In the genomic region with DNA sequence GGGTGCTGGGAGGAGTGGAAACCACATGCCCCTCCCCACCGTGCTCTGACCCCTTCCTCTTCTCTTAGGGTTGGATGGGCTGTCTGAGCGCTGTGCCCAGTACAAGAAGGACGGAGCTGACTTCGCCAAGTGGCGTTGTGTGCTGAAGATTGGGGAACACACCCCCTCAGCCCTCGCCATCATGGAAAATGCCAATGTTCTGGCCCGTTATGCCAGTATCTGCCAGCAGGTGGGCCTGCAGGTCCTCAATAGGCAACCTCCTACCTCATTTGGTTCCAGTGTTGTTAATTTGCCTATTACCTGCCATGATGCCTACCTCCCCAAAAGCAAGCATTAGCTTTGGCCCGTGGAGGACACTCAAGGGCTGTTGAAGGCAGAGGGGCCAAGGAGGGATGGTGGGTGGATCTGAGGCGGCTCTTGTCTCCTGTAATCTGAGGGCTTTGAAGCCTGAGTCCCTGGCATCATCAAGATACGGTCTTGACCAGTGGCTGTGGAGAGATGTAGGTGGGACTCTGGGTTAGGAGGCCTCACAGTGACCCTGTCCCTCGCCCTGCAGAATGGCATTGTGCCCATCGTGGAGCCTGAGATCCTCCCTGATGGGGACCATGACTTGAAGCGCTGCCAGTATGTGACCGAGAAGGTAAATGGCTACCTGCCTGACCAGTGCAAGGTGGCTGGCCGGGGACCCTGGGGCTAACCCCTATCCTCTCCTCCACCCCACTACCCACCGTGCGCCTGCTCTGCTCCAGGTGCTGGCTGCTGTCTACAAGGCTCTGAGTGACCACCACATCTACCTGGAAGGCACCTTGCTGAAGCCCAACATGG, we compare ENCODE assay signal across 8 cellular contexts. TPM values are rescaled to one million over a fixed set of nuclear protein-coding genes. Genes with fewer than 3 reads are reported as not detected.
DNase-seq lines count a peak whose midpoint lies in the region; ATAC-seq, FAIRE-seq and TF ChIP-seq lines count a peak whose summit lies in the region.

No MANE protein-coding gene starts in this region.

- H4K8ac ChIP-seq in H1 (ENCODE audit: extremely low read depth, insufficient read depth, low read length): no peak overlapping the region

- H3K14ac ChIP-seq in H1 (ENCODE audit: insufficient read length): no peak overlapping the region

- H3K4me1 ChIP-seq in heart right ventricle (peaks cover 11 to 57% (median 53%) of the 10 kb centered on the region in 9 donors), H1 (replicated peaks in 1 of 4; ENCODE audit: control insufficient read depth in 3 of 4, insufficient read depth in 4 of 4, low read length in 3 of 4) (peaks cover 0 to 14% (median 6%) of the 10 kb centered on the region in 4 experiments; a peak in 6 of 7 replicates), small intestine (ENCODE audit: control insufficient read depth in 2 of 2, insufficient read depth in 1 of 2, low read depth in 1 of 2, low read length in 1 of 2) (peaks cover 0 to 2% of the 10 kb centered on the region in 2 donors)

- intact Hi-C loops in heart right ventricle (cut with DNase I): loop anchor here in 2 of 10 donors (5.0 to 10.0 kb wide), 3 partner anchors 97 to 466 kb away; a partner anchor contains a TSS
- intact Hi-C loops in left cardiac atrium (cut with DNase I): no loop called here

- H3K27ac ChIP-seq in heart right ventricle (peak overlapping the region in 8 of 10 donors; percentile 20 to 100 (median 98)), H1 (ENCODE audit: low read depth, low read length) (no peak overlapping the region), small intestine (ENCODE audit: low read depth in 1 of 2, low read length in 1 of 2) (peak overlapping the region in 1 of 2 donors; percentile 26)

- TF ChIP-seq RAD21 in H1 (IDR thresholded peaks at IDR 0.05 in 1 of 2, conservative IDR thresholded peaks at IDR 0.05 in 1 of 2; ENCODE audit: low read depth in 2 of 2, low read length in 2 of 2): peak; percentile 36 to 52

- H3K18ac ChIP-seq in H1 (ENCODE audit: extremely low read depth, low read length): no peak overlapping the region; the same call in 1 of the 2 replicates

- TF ChIP-seq POLR2A in H1 (IDR thresholded peaks at IDR 0.05; ENCODE audit: control extremely low read depth in 1 of 2, low read depth in 2 of 2, low read length in 2 of 2): 0 out of 3 replicates have a peak, but pooled peaks of 1 of the 2 experiments have one; percentile 32

- H2AFZ ChIP-seq in H1 (ENCODE audit: low read length): no peak overlapping the region

- H3K4ac ChIP-seq in H1 (replicated peaks; ENCODE audit: insufficient read length, low read depth, low read length): no peak overlapping the region

- H2BK15ac ChIP-seq in H1 (ENCODE audit: low read length): no peak overlapping the region

- H3K79me1 ChIP-seq in H1 (ENCODE audit: low read depth, low read length): peaks cover 9% of the 10 kb centered on the region; the same call in 1 of the 2 replicates

- H3K9me3 ChIP-seq in heart right ventricle (no peaks in the 10 kb centered on the region), H1 (ENCODE audit: insufficient read depth in 2 of 2, low read depth in 1 of 2, low read length in 1 of 2) (no peaks in the 10 kb centered on the region), small intestine (ENCODE audit: control insufficient read depth, low read depth) (no peaks in the 10 kb centered on the region)

- H3K4me2 ChIP-seq in H1 (ENCODE audit: insufficient read depth in 1 of 2, low read depth in 2 of 2, low read length in 2 of 2): no peak overlapping the region

- no peak overlapping the region for H3K56ac ChIP-seq in H1 (replicated peaks; ENCODE audit: insufficient read length, low read depth, low read length)

- no peak for DNase-seq in heart right ventricle
- DNase-seq in left cardiac atrium: no peak
- peak; percentile 71 for DNase-seq in activated CD4-positive, alpha-beta T cell treated with anti-CD3 and anti-CD28 coated beads, Interleukin-2, amount 50 U/mL, for 1 hour
- DNase-seq in H1 (ENCODE audit: low read depth in 1 of 2, low spot score in 2 of 2): no peak
- DNase-seq in small intestine: peak; percentile 36
- no peak for DNase-seq in ecto neural progenitor cell (ENCODE audit: low spot score)

- POLR2A ChIA-PET in H1 (lab: Charles Lee; ENCODE audit: partially characterized antibody): interaction anchor here (7.7 to 21.2 kb wide), 3 partner anchors 9 to 21 kb away, joined by 88 to 353 read pairs (median 151); a partner anchor contains a TSS

- peaks cover 16 to 35% of the 10 kb centered on the region in 2 experiments for H4K20me1 ChIP-seq in H1 (replicated peaks in 1 of 2; ENCODE audit: control insufficient read depth in 1 of 2, insufficient read depth in 2 of 2, low read length in 2 of 2)

- H3K36me3 ChIP-seq in heart right ventricle (peaks cover 8 to 80% (median 57%) of the 10 kb centered on the region in 9 donors), H1 (ENCODE audit: control insufficient read depth in 2 of 4, insufficient read depth in 4 of 4, low read length in 3 of 4) (peaks cover 19 to 54% (median 47%) of the 10 kb centered on the region in 4 experiments), small intestine (ENCODE audit: control insufficient read depth in 2 of 2, insufficient read depth in 2 of 2, low read length in 2 of 2) (peaks cover 19 to 32% of the 10 kb centered on the region in 2 donors)

- H2BK120ac ChIP-seq in H1 (replicated peaks; ENCODE audit: low read depth, low read length): no peak overlapping the region

- CTCF ChIA-PET in H1 (lab: Charles Lee; ENCODE audit: partially characterized antibody): interaction anchor here (1.2 to 7.3 kb wide), 5 partner anchors 11 to 43 kb away, joined by 5 to 51 read pairs (median 6); a partner anchor contains a TSS

- FAIRE-seq in H1 (lab: Jason Lieb, UNC) (no peak), small intestine (lab: Jason Lieb, UNC) (no peak)

- peaks cover 15 to 30% of the 10 kb centered on the region in 2 experiments for H3K79me2 ChIP-seq in H1 (ENCODE audit: control insufficient read depth in 1 of 2, insufficient read depth in 2 of 2, low read length in 2 of 2)

- H2BK5ac ChIP-seq in H1 (ENCODE audit: low read depth, low read length): no peak overlapping the region

- H2AK5ac ChIP-seq in H1 (ENCODE audit: low read depth, low read length): no peak overlapping the region

- H3K27me3 ChIP-seq in heart right ventricle (no peaks in the 10 kb centered on the region), H1 (replicated peaks in 1 of 4; ENCODE audit: control insufficient read depth in 3 of 4, extremely low read depth in 1 of 4, insufficient read depth in 3 of 4, low read length in 3 of 4) (no peaks in the 10 kb centered on the region), small intestine (ENCODE audit: control insufficient read depth in 2 of 2, insufficient read depth in 2 of 2, low read length in 2 of 2) (no peaks in the 10 kb centered on the region)

- TF ChIP-seq CTCF in heart right ventricle (IDR thresholded peaks at IDR 0.05) (peak in 7 of 9 donors; percentile 24 to 45 (median 28)), H1 (IDR thresholded peaks at IDR 0.05; ENCODE audit: control extremely low read depth in 1 of 3, insufficient read depth in 1 of 3, low read depth in 1 of 3, low read length in 3 of 3) (peak; percentile 34 to 64 (median 40))

- H3K9ac ChIP-seq in H1 (replicated peaks in 1 of 4; ENCODE audit: extremely low read depth in 1 of 4, low read depth in 3 of 4, low read length in 3 of 4): no peak overlapping the region

- no peak for TF ChIP-seq EP300 in H1 (IDR thresholded peaks at IDR 0.05; ENCODE audit: borderline replicate concordance in 1 of 2, low read depth in 2 of 2, low read length in 2 of 2)

- ATAC-seq in heart right ventricle (no peak), left cardiac atrium (no peak), HG03097 (IDR thresholded peaks at IDR 0.05; ENCODE audit: low FRiP score, unreplicated experiment) (no peak), GM21717 (IDR thresholded peaks at IDR 0.05; ENCODE audit: unreplicated experiment) (no peak)

- no peak overlapping the region for H2BK12ac ChIP-seq in H1 (ENCODE audit: low read depth, low read length)

- peak overlapping the region in 7 of 10 donors; percentile 18 to 100 (median 79) for H3K4me3 ChIP-seq in heart right ventricle
- no peak overlapping the region for H3K4me3 ChIP-seq in H1 (ENCODE audit: extremely low read depth in 1 of 4, insufficient read depth in 2 of 4, low read depth in 3 of 4, low read length in 4 of 4)
- no peak overlapping the region for H3K4me3 ChIP-seq in small intestine (ENCODE audit: low read depth in 1 of 2, low read length in 2 of 2)

- H4K91ac ChIP-seq in H1 (replicated peaks; ENCODE audit: insufficient read length, low read length): no peak overlapping the region

- no peak overlapping the region for H4K5ac ChIP-seq in H1 (ENCODE audit: insufficient read length, low read depth, low read length)

- no peak overlapping the region for H2BK20ac ChIP-seq in H1 (ENCODE audit: low read length)

- H3K23me2 ChIP-seq in H1 (ENCODE audit: low read depth, low read length): peaks cover 13% of the 10 kb centered on the region; the same call in 1 of the 2 replicates

- WGBS in heart right ventricle, 2 donors: 68% methylated on average over 17 of the region's 17 CpGs
- 90% methylated on average over 17 of the region's 17 CpGs; no CpG with 5 or more reads in 1 of the 2 experiments for WGBS in H1 (ENCODE audit: extremely low coverage in 1 of 2, insufficient coverage in 1 of 2, insufficient read length in 1 of 2, insufficient replicate concordance in 2 of 2, low coverage in 1 of 2, low lambda C conversion rate in 2 of 2, missing lambda C conversion rate in 1 of 2), 2 experiments
- 79 to 83% (median 81%) methylated on average over 17 of the region's 17 CpGs for WGBS in small intestine, 3 donors

- H3K23ac ChIP-seq in H1 (ENCODE audit: insufficient read length): no peak overlapping the region

RNA-seq across cellular contexts. Expression of a gene that starts 3.4 kb away (rescaled TPM):
- total RNA-seq in heart right ventricle (1,000 to 10,000 TPM; 3,057 to 4,582 (median 3,914) TPM), left cardiac atrium (1,000 to 10,000 TPM; 2,548 to 2,783 TPM)
- polyA plus RNA-seq in heart right ventricle (1,000 to 10,000 TPM; 2,873 to 3,079 TPM), H1 (2011; rRNA removed) (1,072 and 1,397 TPM in 2 replicates), small intestine (1,000 to 10,000 TPM in 2 of 3 donors, 100 to 1,000 TPM in 1; 895 to 1,111 (median 1,073) TPM)
- 1,083 and 1,146 TPM in 2 replicates for total RNA-seq in H1 (2021; fragmentation: NEBNext Ultra II Directional; extraction: Animal tissue kit (Norgen Biotek cat#: 25700))
- 884 TPM for polyA plus RNA-seq in H1 (2011; cell fraction: cytosol; rRNA removed)
- polyA plus RNA-seq in H1 (2011; cell fraction: nucleus; rRNA removed): 1,022 TPM
- 986 to 1,460 TPM (median 1,381 TPM) in 4 replicates for polyA plus RNA-seq in H1 (2012, experiment 1 of 2)
- polyA plus RNA-seq in H1 (2012, experiment 2 of 2): 2,176 TPM
- polyA plus RNA-seq in H1 (2013, experiment 1 of 2): 777 TPM
- polyA plus RNA-seq in H1 (2013, experiment 2 of 2): 779 TPM
- 753 and 900 TPM in 2 replicates for polyA minus RNA-seq in H1 (2011; rRNA and poly(A)+ RNA removed)
- polyA minus RNA-seq in H1 (2011; cell fraction: cytosol; rRNA and poly(A)+ RNA removed): 734 TPM
- polyA minus RNA-seq in H1 (2011; cell fraction: nucleus; rRNA and poly(A)+ RNA removed): 382 TPM

RNA-seq across cellular contexts. Expression of a gene that starts 6.8 kb away (rescaled TPM):
- total RNA-seq in heart right ventricle (10 to 100 TPM; 35.2 to 50.0 (median 42.4) TPM), left cardiac atrium (10 to 100 TPM; 34.2 to 41.1 TPM)
- polyA plus RNA-seq in heart right ventricle (10 to 100 TPM; 34.5 to 82.1 TPM), H1 (2011; rRNA removed) (298 and 355 TPM in 2 replicates), small intestine (100 to 1,000 TPM; 121 to 145 (median 124) TPM)
- 148 TPM in 2 replicates for total RNA-seq in H1 (2021; fragmentation: NEBNext Ultra II Directional; extraction: Animal tissue kit (Norgen Biotek cat#: 25700))
- polyA plus RNA-seq in H1 (2011; cell fraction: cytosol; rRNA removed): 266 TPM
- 241 TPM for polyA plus RNA-seq in H1 (2011; cell fraction: nucleus; rRNA removed)
- 134 to 209 TPM (median 190 TPM) in 4 replicates for polyA plus RNA-seq in H1 (2012, experiment 1 of 2)
- 229 TPM for polyA plus RNA-seq in H1 (2012, experiment 2 of 2)
- 96.9 TPM for polyA plus RNA-seq in H1 (2013, experiment 1 of 2)
- 101 TPM for polyA plus RNA-seq in H1 (2013, experiment 2 of 2)
- polyA minus RNA-seq in H1 (2011; rRNA and poly(A)+ RNA removed): 329 and 355 TPM in 2 replicates
- polyA minus RNA-seq in H1 (2011; cell fraction: cytosol; rRNA and poly(A)+ RNA removed): 125 TPM
- polyA minus RNA-seq in H1 (2011; cell fraction: nucleus; rRNA and poly(A)+ RNA removed): 62.4 TPM

RNA-seq across cellular contexts. Expression of a gene that starts 22.8 kb away (rescaled TPM):
- total RNA-seq in heart right ventricle (1 to 10 TPM in 1 of 10 donors, under 1 TPM in 9; 0.28 to 1.4 (median 0.57) TPM), left cardiac atrium (under 1 TPM; 0.55 to 0.80 TPM)
- polyA plus RNA-seq in heart right ventricle (1 to 10 TPM in 1 of 2 donors, under 1 TPM in 1; 0.28 to 1.7 TPM), H1 (2011; rRNA removed) (2.2 and 3.6 TPM in 2 replicates), small intestine (1 to 10 TPM in 1 of 3 donors, under 1 TPM in 2; 0.54 to 1.6 (median 0.87) TPM)
- total RNA-seq in H1 (2021; fragmentation: NEBNext Ultra II Directional; extraction: Animal tissue kit (Norgen Biotek cat#: 25700)): 2.3 and 2.8 TPM in 2 replicates
- 1.5 TPM for polyA plus RNA-seq in H1 (2011; cell fraction: cytosol; rRNA removed)
- polyA plus RNA-seq in H1 (2011; cell fraction: nucleus; rRNA removed): 4.9 TPM
- polyA plus RNA-seq in H1 (2012, experiment 1 of 2): 2.1 to 4.8 TPM (median 3.4 TPM) in 4 replicates
- polyA plus RNA-seq in H1 (2012, experiment 2 of 2): 3.3 TPM
- polyA plus RNA-seq in H1 (2013, experiment 1 of 2): 2.4 TPM
- polyA plus RNA-seq in H1 (2013, experiment 2 of 2): 2.0 TPM
- 0.20 and 0.44 TPM in 2 replicates for polyA minus RNA-seq in H1 (2011; rRNA and poly(A)+ RNA removed)
- 1.6 TPM for polyA minus RNA-seq in H1 (2011; cell fraction: cytosol; rRNA and poly(A)+ RNA removed)
- 1.8 TPM for polyA minus RNA-seq in H1 (2011; cell fraction: nucleus; rRNA and poly(A)+ RNA removed)

RNA-seq across cellular contexts. Expression of a gene that starts 27.1 kb away (rescaled TPM):
- 100 to 1,000 TPM in 1 of 10 donors, 10 to 100 TPM in 9; 31.5 to 117 (median 42.6) TPM for total RNA-seq in heart right ventricle
- polyA plus RNA-seq in heart right ventricle: 100 to 1,000 TPM in 1 of 2 donors, 10 to 100 TPM in 1; 75.5 to 203 TPM
- 10 to 100 TPM; 39.5 to 54.1 TPM for total RNA-seq in left cardiac atrium
- total RNA-seq in H1 (2021; fragmentation: NEBNext Ultra II Directional; extraction: Animal tissue kit (Norgen Biotek cat#: 25700)): 40.3 and 43.2 TPM in 2 replicates
- polyA plus RNA-seq in H1 (2011; rRNA removed): 53.3 and 91.8 TPM in 2 replicates
- polyA plus RNA-seq in H1 (2011; cell fraction: cytosol; rRNA removed): 49.2 TPM
- polyA plus RNA-seq in H1 (2011; cell fraction: nucleus; rRNA removed): 126 TPM
- polyA plus RNA-seq in H1 (2012, experiment 1 of 2): 53.5 to 72.5 TPM (median 65.8 TPM) in 4 replicates
- 62.9 TPM for polyA plus RNA-seq in H1 (2012, experiment 2 of 2)
- polyA plus RNA-seq in H1 (2013, experiment 1 of 2): 35.3 TPM
- 36.6 TPM for polyA plus RNA-seq in H1 (2013, experiment 2 of 2)
- 10.7 and 15.9 TPM in 2 replicates for polyA minus RNA-seq in H1 (2011; rRNA and poly(A)+ RNA removed)
- 17.5 TPM for polyA minus RNA-seq in H1 (2011; cell fraction: cytosol; rRNA and poly(A)+ RNA removed)
- 27.2 TPM for polyA minus RNA-seq in H1 (2011; cell fraction: nucleus; rRNA and poly(A)+ RNA removed)
- polyA plus RNA-seq in small intestine: 100 to 1,000 TPM in 2 of 3 donors, 10 to 100 TPM in 1; 39.6 to 154 (median 132) TPM

RNA-seq across cellular contexts. Expression of a gene that starts 37.9 kb away (rescaled TPM):
- total RNA-seq in heart right ventricle: not detected
- under 1 TPM in 1 of 2 donors, not detected in 1; 0.29 TPM for polyA plus RNA-seq in heart right ventricle
- total RNA-seq in left cardiac atrium: not detected
- total RNA-seq in H1 (2021; fragmentation: NEBNext Ultra II Directional; extraction: Animal tissue kit (Norgen Biotek cat#: 25700)): 26.9 and 27.8 TPM in 2 replicates
- polyA plus RNA-seq in H1 (2011; rRNA removed): 15.2 and 23.0 TPM in 2 replicates
- 10.8 TPM for polyA plus RNA-seq in H1 (2011; cell fraction: cytosol; rRNA removed)
- polyA plus RNA-seq in H1 (2011; cell fraction: nucleus; rRNA removed): 27.6 TPM
- 22.8 to 38.2 TPM (median 34.6 TPM) in 4 replicates for polyA plus RNA-seq in H1 (2012, experiment 1 of 2)
- polyA plus RNA-seq in H1 (2012, experiment 2 of 2): 27.3 TPM
- 20.8 TPM for polyA plus RNA-seq in H1 (2013, experiment 1 of 2)
- 21.9 TPM for polyA plus RNA-seq in H1 (2013, experiment 2 of 2)
- 12.2 and 15.3 TPM in 2 replicates for polyA minus RNA-seq in H1 (2011; rRNA and poly(A)+ RNA removed)
- polyA minus RNA-seq in H1 (2011; cell fraction: cytosol; rRNA and poly(A)+ RNA removed): 26.3 TPM
- polyA minus RNA-seq in H1 (2011; cell fraction: nucleus; rRNA and poly(A)+ RNA removed): 7.4 TPM
- polyA plus RNA-seq in small intestine: 1 to 10 TPM in 1 of 3 donors, not detected in 2; 1.4 TPM

Comparison
In these comparisons a context has a peak if more than half of its experiments do, and no peak if none do; other contexts are left out.
1. DNase-seq: peak in activated CD4-positive, alpha-beta T cell treated with anti-CD3 and anti-CD28 coated beads, Interleukin-2, amount 50 U/mL, for 1 hour (single experiment) and small intestine (single experiment); none in heart right ventricle (0 of 2), left cardiac atrium (single experiment), H1 (0 of 2) and ecto neural progenitor cell (single experiment).
2. H3K4me3 ChIP-seq: peak in heart right ventricle (7 of 10); none in H1 (0 of 4) and small intestine (0 of 2).